In genomic region chr11:119092880-119093665, GRCh38 we compare ENCODE assay signal across 8 cellular contexts. TPM values are rescaled to one million over a fixed set of nuclear protein-coding genes. Genes with fewer than 3 reads are reported as not detected.
DNase-seq lines count a peak whose midpoint lies in the region; ATAC-seq and TF ChIP-seq lines count a peak whose summit lies in the region.

No MANE protein-coding gene starts in this region.

- no peak for DNase-seq in HL-60 (ENCODE audit: low read depth in 1 of 2, low spot score in 1 of 2)
- DNase-seq in astrocyte of the cerebellum (ENCODE audit: low read depth): peak; percentile 81
- DNase-seq in Right ventricle myocardium superior: no peak
- no peak for DNase-seq in dedifferentiated amniotic fluid mesenchymal stem cell (ENCODE audit: extremely low spot score)

- peak overlapping the region; percentile 96 for H3K27ac ChIP-seq in BLaER1
- H3K27ac ChIP-seq in HL-60 (replicated peaks): peak overlapping the region; percentile 92
- H3K27ac ChIP-seq in mucosa of rectum (ENCODE audit: low read depth in 2 of 2, low read length in 2 of 2): no peak overlapping the region

- TF ChIP-seq CTCF in HL-60 (IDR thresholded peaks at IDR 0.05; ENCODE audit: insufficient read depth, low read length): no peak
- no peak for TF ChIP-seq CTCF in astrocyte of the cerebellum (IDR thresholded peaks at IDR 0.05; ENCODE audit: low read depth, low read length, missing control alignments)

- H3K9me3 ChIP-seq in BLaER1 (no peaks in the 10 kb centered on the region), mucosa of rectum (ENCODE audit: control insufficient read depth in 2 of 2, low read length in 2 of 2) (no peaks in the 10 kb centered on the region)

- peaks cover 39% of the 10 kb centered on the region for H4K20me1 ChIP-seq in BLaER1

- H3K36me3 ChIP-seq in BLaER1 (peaks cover 50% of the 10 kb centered on the region), mucosa of rectum (ENCODE audit: control insufficient read depth in 2 of 2, insufficient read depth in 2 of 2, low read length in 2 of 2) (peaks cover 13 to 26% of the 10 kb centered on the region in 2 donors)

- H3K9ac ChIP-seq in BLaER1 (peak overlapping the region; percentile 97), mucosa of rectum (ENCODE audit: low read depth in 1 of 2, low read length in 2 of 2) (peak overlapping the region; percentile 1 to 84)

- ATAC-seq in HG03520 (IDR thresholded peaks at IDR 0.05; ENCODE audit: unreplicated experiment) (no peak), HG03097 (IDR thresholded peaks at IDR 0.05; ENCODE audit: low FRiP score, unreplicated experiment) (no peak), Right ventricle myocardium superior (ENCODE audit: poor library complexity) (no peak)

- H3K27me3 ChIP-seq in BLaER1: no peaks in the 10 kb centered on the region
- no peaks in the 10 kb centered on the region for H3K27me3 ChIP-seq in HL-60 (ENCODE audit: insufficient read depth, poor library complexity, severe bottlenecking)
- H3K27me3 ChIP-seq in mucosa of rectum (ENCODE audit: control insufficient read depth in 2 of 2, insufficient read depth in 2 of 2, low read length in 2 of 2): no peaks in the 10 kb centered on the region

- H3K4me1 ChIP-seq in BLaER1: peaks cover 52% of the 10 kb centered on the region
- H3K4me1 ChIP-seq in mucosa of rectum (ENCODE audit: control insufficient read depth in 2 of 2, insufficient read depth in 2 of 2, low read length in 2 of 2): peaks cover 17 to 18% of the 10 kb centered on the region in 2 donors

- peak overlapping the region; percentile 90 for H3K4me2 ChIP-seq in BLaER1

- in situ Hi-C loops in astrocyte of the cerebellum (cut with HindIII; ENCODE audit: low sequenced_read_pairs): no loop called here

- H3K4me3 ChIP-seq in BLaER1 (peak overlapping the region; percentile 98), HL-60 (replicated peaks; ENCODE audit: insufficient read depth, low read length) (peak overlapping the region; percentile 88), astrocyte of the cerebellum (ENCODE audit: low read depth, low read length) (peak overlapping the region; percentile 73), mucosa of rectum (ENCODE audit: low read length in 2 of 2) (peak overlapping the region; percentile 85 to 90)

- intact Hi-C loops in Right ventricle myocardium superior (cut with DNase I): no loop called here

RNA-seq across cellular contexts. Expression of gene HMBS, which starts 8.4 kb away (rescaled TPM):
- 22.1 TPM for total RNA-seq in Right ventricle myocardium superior

RNA-seq across cellular contexts. Expression of gene DPAGT1, which starts 8.6 kb away (rescaled TPM):
- total RNA-seq in Right ventricle myocardium superior: 18.2 TPM

RNA-seq across cellular contexts. Expression of gene C2CD2L, which starts 14.1 kb away (rescaled TPM):
- 9.6 TPM for total RNA-seq in Right ventricle myocardium superior

RNA-seq across cellular contexts. Expression of gene VPS11, which starts 25.5 kb away (rescaled TPM):
- total RNA-seq in Right ventricle myocardium superior: 19.8 TPM

RNA-seq across cellular contexts. Expression of gene HINFP, which starts 28.3 kb away (rescaled TPM):
- total RNA-seq in Right ventricle myocardium superior: 13.3 TPM

Comparison
In these comparisons a context has a peak if more than half of its experiments do, and no peak if none do; other contexts are left out.
1. H3K27ac ChIP-seq: peak in BLaER1 (single experiment) and HL-60 (single experiment); none in mucosa of rectum (0 of 2).
2. Peak in every context shown above with its lines, with median percentiles within 50 percentile points of each other: H3K4me3 ChIP-seq.